Comparison of ENCODE assay signal across 8 cellular contexts in the genomic region with DNA sequence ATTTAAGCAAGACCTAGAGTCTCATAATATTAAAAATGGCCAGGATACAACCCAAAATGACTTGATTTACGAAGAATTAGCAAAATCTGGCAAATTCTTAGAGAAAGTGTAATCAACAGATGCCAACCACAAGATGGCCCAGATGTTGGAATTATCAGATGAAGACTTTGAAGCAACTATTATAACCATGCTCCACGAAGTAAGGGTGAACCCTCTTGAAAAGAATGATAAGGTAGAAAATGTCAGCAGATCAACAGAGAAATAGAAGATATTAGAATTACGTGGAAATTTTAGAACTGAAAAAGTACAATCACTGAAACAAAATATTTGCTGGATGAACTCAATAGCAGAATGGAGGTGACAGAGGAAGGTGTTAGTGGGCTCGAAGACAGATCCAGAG. TPM values are rescaled to one million over a fixed set of nuclear protein-coding genes. Genes with fewer than 3 reads are reported as not detected.
"Had no signal": no experiment of that assay in that cellular context is flagged by ENCODE, and none has a peak within 500 bp of the region (broad histone marks: within the 10 kb centered on the region; RNA-seq: fewer than 3 reads in every experiment).

No MANE protein-coding gene starts in this region.

- DNase-seq: GM23248, GOT3, H7, HFFc6, IMR-90 had no signal

- H3K9ac ChIP-seq: GM23248 had no signal

- H3K4me1 ChIP-seq: HAP-1 had no signal

- H3K4me3 Mint-ChIP-seq: HFFc6 had no signal

- H3K27ac ChIP-seq: GM23248 had no signal

- ATAC-seq: K562 had no signal

- H3K36me3 ChIP-seq: HAP-1 had no signal

- H3K4me3 ChIP-seq: GM23248, HAP-1, K562 had no signal

- H3K9me3 ChIP-seq: HAP-1 had no signal

- H3K27ac Mint-ChIP-seq: HFFc6 had no signal

- H2AFZ ChIP-seq: GM23248 had no signal

RNA-seq across cellular contexts. Expression of a gene that starts 50.1 kb away (rescaled TPM):
- total RNA-seq: GM23248, HFFc6, HT-29, IMR-90, K562 had no signal
- polyA plus RNA-seq: GM23248, IMR-90, K562 had no signal
